ENCODE assay signal across 8 cellular contexts in the genomic region with DNA sequence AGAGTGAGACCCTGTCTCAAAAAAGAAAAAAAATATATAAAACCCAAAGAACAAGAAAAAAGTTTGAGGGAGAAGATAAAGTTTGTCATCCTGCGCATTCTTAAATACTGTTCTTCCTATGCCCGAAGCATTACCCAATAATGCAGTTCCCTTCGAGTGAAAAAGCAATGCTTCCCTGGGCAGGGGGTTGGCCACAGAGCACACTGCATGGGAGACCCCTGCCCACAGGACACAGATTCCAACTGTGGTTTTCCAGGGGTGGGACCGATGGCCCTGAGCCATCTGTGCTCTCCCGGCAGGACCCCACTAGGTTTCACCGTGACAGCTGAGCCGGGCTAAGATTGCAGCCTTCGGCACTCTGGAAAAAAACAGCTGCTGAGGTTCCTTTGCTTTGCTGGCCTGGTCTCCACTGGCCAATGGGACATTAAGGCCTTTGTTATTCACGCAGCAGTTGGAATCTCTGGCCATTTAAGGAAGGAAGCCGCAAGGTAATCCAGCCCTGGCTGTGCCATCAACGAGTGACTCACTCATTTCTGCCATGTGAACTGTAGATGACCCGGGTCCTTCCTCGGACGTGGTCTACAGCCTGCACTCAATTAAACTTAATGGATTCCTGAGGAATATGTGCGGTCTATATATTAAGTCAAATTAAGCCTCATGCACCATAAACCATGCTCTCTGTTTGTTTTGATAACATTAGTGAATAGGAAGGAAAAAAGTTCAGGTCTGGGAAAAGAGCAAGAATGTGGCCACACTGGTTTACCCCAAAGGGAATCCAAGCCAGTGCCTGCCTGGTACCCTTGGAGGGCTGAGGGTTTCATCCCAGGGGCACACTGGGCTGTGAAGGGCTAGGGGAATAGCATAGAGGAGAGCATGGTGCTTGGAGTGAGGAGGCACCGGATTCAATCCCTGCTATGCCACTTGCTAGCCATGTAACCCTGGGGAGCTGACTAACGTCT.
DNase-seq lines count a peak whose midpoint lies in the region; ATAC-seq and TF ChIP-seq lines count a peak whose summit lies in the region.
"Had no signal": no experiment of that assay in that cellular context is flagged by ENCODE, and none has a peak within 500 bp of the region (broad histone marks: within the 10 kb centered on the region; RNA-seq: fewer than 3 reads in every experiment).

No MANE protein-coding gene starts in this region.

- no peak for TF ChIP-seq CTCF in left ventricle myocardium inferior (IDR thresholded peaks at IDR 0.05; ENCODE audit: borderline replicate concordance)

- H3K27ac ChIP-seq in left ventricle myocardium inferior (replicated peaks) (peak overlapping the region; percentile 48), skeletal muscle tissue (ENCODE audit: low read depth, low read length) (peak overlapping the region; percentile 57)

- H3K9ac ChIP-seq in adipocyte (ENCODE audit: low read length), result no peak overlapping the region
- H3K9ac ChIP-seq in skeletal muscle tissue (ENCODE audit: low read depth in 1 of 3, low read length in 3 of 3), result peak overlapping the region in 2 of 3 donors; percentile 1 to 69

- no peak overlapping the region for H3K4me3 Mint-ChIP-seq in activated T-helper 17 cell treated with anti-CD3 and anti-CD28 coated beads, Interleukin-2, amount 50 U/mL, for 72 hours
- H3K4me3 Mint-ChIP-seq in natural killer cell treated with Interleukin-12 subunit alpha and Interleukin-12 subunit beta and Interleukin-15 and Interleukin-18, amount 100 ng/mL, for 72 hours, result no peak overlapping the region

- H3K27me3 ChIP-seq in adipocyte (replicated peaks; ENCODE audit: control insufficient read depth, insufficient read depth, low read length), result peaks cover 22% of the 10 kb centered on the region
- H3K27me3 ChIP-seq in left ventricle myocardium inferior (ENCODE audit: low read depth), result no peaks in the 10 kb centered on the region
- H3K27me3 ChIP-seq in skeletal muscle tissue (ENCODE audit: control insufficient read depth in 3 of 3, insufficient read depth in 3 of 3, low read length in 3 of 3), result no peaks in the 10 kb centered on the region

- no peaks in the 10 kb centered on the region for H3K9me3 Mint-ChIP-seq in activated T-helper 17 cell treated with anti-CD3 and anti-CD28 coated beads, Interleukin-2, amount 50 U/mL, for 72 hours
- H3K9me3 Mint-ChIP-seq in natural killer cell treated with Interleukin-12 subunit alpha and Interleukin-12 subunit beta and Interleukin-15 and Interleukin-18, amount 100 ng/mL, for 72 hours, result no peaks in the 10 kb centered on the region

- DNase-seq in HK-2 (ENCODE audit: unreplicated experiment) (peak; percentile 92), adipocyte (ENCODE audit: low read depth) (peak; percentile 93), left ventricle myocardium inferior (peak; percentile 20), middle frontal gyrus (ENCODE audit: extremely low spot score, low spot score) (no peak)
- DNase-seq in natural killer cell treated with Interleukin-12 subunit alpha and Interleukin-12 subunit beta and Interleukin-15 and Interleukin-18, amount 100 ng/mL, for 72 hours (ENCODE audit: low spot score), result no peak
- DNase-seq: KG1 had no signal

- H3K36me3 ChIP-seq in adipocyte (ENCODE audit: control insufficient read depth, insufficient read depth, low read length, severe bottlenecking) (no peaks in the 10 kb centered on the region), left ventricle myocardium inferior (no peaks in the 10 kb centered on the region), skeletal muscle tissue (ENCODE audit: control insufficient read depth in 3 of 3, insufficient read depth in 3 of 3, low read length in 3 of 3) (no peaks in the 10 kb centered on the region)

- peaks cover 7% of the 10 kb centered on the region for H3K27me3 Mint-ChIP-seq in activated T-helper 17 cell treated with anti-CD3 and anti-CD28 coated beads, Interleukin-2, amount 50 U/mL, for 72 hours
- peaks cover under 1 to 5% of the 10 kb centered on the region in 2 donors for H3K27me3 Mint-ChIP-seq in natural killer cell treated with Interleukin-12 subunit alpha and Interleukin-12 subunit beta and Interleukin-15 and Interleukin-18, amount 100 ng/mL, for 72 hours

- no peak overlapping the region for H3K27ac Mint-ChIP-seq in activated T-helper 17 cell treated with anti-CD3 and anti-CD28 coated beads, Interleukin-2, amount 50 U/mL, for 72 hours
- no peak overlapping the region for H3K27ac Mint-ChIP-seq in natural killer cell treated with Interleukin-12 subunit alpha and Interleukin-12 subunit beta and Interleukin-15 and Interleukin-18, amount 100 ng/mL, for 72 hours

- H3K4me1 Mint-ChIP-seq in activated T-helper 17 cell treated with anti-CD3 and anti-CD28 coated beads, Interleukin-2, amount 50 U/mL, for 72 hours, result no peaks in the 10 kb centered on the region
- no peaks in the 10 kb centered on the region for H3K4me1 Mint-ChIP-seq in natural killer cell treated with Interleukin-12 subunit alpha and Interleukin-12 subunit beta and Interleukin-15 and Interleukin-18, amount 100 ng/mL, for 72 hours (ENCODE audit: low read depth in 2 of 2)

- H3K4me3 ChIP-seq in adipocyte (ENCODE audit: low read length) (no peak overlapping the region), left ventricle myocardium inferior (no peak overlapping the region), skeletal muscle tissue (ENCODE audit: low read length in 3 of 3) (peak overlapping the region in 1 of 3 donors; percentile 60)

- H3K4me1 ChIP-seq in adipocyte (ENCODE audit: control insufficient read depth, insufficient read depth, low read length) (peaks cover 13% of the 10 kb centered on the region), left ventricle myocardium inferior (peaks cover 16% of the 10 kb centered on the region), skeletal muscle tissue (ENCODE audit: control insufficient read depth in 3 of 3, insufficient read depth in 3 of 3, low read length in 3 of 3) (peaks cover 17 to 32% (median 25%) of the 10 kb centered on the region in 3 donors)

- no peak for ATAC-seq in activated T-helper 17 cell treated with anti-CD3 and anti-CD28 coated beads, Interleukin-2, amount 50 U/mL, for 72 hours (replicated peaks)
- no peak for ATAC-seq in natural killer cell treated with Interleukin-12 subunit alpha and Interleukin-12 subunit beta and Interleukin-15 and Interleukin-18, amount 100 ng/mL, for 72 hours

- no peaks in the 10 kb centered on the region for H3K9me3 ChIP-seq in adipocyte (ENCODE audit: control insufficient read depth, low read length)
- peaks cover 6% of the 10 kb centered on the region for H3K9me3 ChIP-seq in left ventricle myocardium inferior (replicated peaks)
- H3K9me3 ChIP-seq in skeletal muscle tissue (ENCODE audit: control insufficient read depth in 3 of 3, low read length in 3 of 3), result no peaks in the 10 kb centered on the region

- H3K36me3 Mint-ChIP-seq in activated T-helper 17 cell treated with anti-CD3 and anti-CD28 coated beads, Interleukin-2, amount 50 U/mL, for 72 hours (ENCODE audit: low read depth), result no peaks in the 10 kb centered on the region
- H3K36me3 Mint-ChIP-seq in natural killer cell treated with Interleukin-12 subunit alpha and Interleukin-12 subunit beta and Interleukin-15 and Interleukin-18, amount 100 ng/mL, for 72 hours, result no peaks in the 10 kb centered on the region

- intact Hi-C loops in left ventricle myocardium inferior (cut with micrococcal nuclease), result no loop called here

Comparison
In these comparisons a context has a peak if more than half of its experiments do, and no peak if none do; other contexts are left out.
1. DNase-seq: peak in HK-2 (single experiment), adipocyte (single experiment) and left ventricle myocardium inferior (single experiment); none in middle frontal gyrus (single experiment) and natural killer cell treated with Interleukin-12 subunit alpha and Interleukin-12 subunit beta and Interleukin-15 and Interleukin-18, amount 100 ng/mL, for 72 hours (single experiment).